8 cellular contexts compared by ENCODE assay signal in genomic region chr19:16628183-16628983, GRCh38. TPM values are rescaled to one million over a fixed set of nuclear protein-coding genes. Genes with fewer than 3 reads are reported as not detected.
DNase-seq lines count a peak whose midpoint lies in the region; ATAC-seq and TF ChIP-seq lines count a peak whose summit lies in the region.

A gene with protein sequence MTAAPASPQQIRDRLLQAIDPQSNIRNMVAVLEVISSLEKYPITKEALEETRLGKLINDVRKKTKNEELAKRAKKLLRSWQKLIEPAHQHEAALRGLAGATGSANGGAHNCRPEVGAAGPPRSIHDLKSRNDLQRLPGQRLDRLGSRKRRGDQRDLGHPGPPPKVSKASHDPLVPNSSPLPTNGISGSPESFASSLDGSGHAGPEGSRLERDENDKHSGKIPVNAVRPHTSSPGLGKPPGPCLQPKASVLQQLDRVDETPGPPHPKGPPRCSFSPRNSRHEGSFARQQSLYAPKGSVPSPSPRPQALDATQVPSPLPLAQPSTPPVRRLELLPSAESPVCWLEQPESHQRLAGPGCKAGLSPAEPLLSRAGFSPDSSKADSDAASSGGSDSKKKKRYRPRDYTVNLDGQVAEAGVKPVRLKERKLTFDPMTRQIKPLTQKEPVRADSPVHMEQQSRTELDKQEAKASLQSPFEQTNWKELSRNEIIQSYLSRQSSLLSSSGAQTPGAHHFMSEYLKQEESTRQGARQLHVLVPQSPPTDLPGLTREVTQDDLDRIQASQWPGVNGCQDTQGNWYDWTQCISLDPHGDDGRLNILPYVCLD (minus strand): TSS chr19:16628204. CDS start chr19:16627943, 261 bp downstream.

- DNase-seq in DMS153 treated with DMSO at 0.1 percent for 48 hours (lab: John Stamatoyannopoulos, UW; ENCODE audit: unreplicated experiment) (peak; percentile 74), OCI-M2 (lab: John Stamatoyannopoulos, UW; ENCODE audit: unreplicated experiment) (peak; percentile 99)
- DNase-seq in activated T-cell treated with anti-CD3 and anti-CD28 coated beads, Interleukin-2, amount 50 U/mL, for 1 hour: peak; percentile 98
- peak; percentile 92 to 96 for DNase-seq in stimulated activated CD8-positive, alpha-beta memory T cell treated with anti-CD3 and anti-CD28 coated beads, Interleukin-7, amount 100 ng/mL, for 1 hour (ENCODE audit: low read depth in 2 of 2)

- ATAC-seq in GM21576 (IDR thresholded peaks at IDR 0.05; ENCODE audit: unreplicated experiment): peak; percentile 73

- TF ChIP-seq EP300 in Ishikawa (IDR thresholded peaks at IDR 0.05; ENCODE audit: borderline replicate concordance): peak; percentile 36; the same call in 1 of the 2 replicates

- H3K9me3 ChIP-seq in esophagus (ENCODE audit: control insufficient read depth in 2 of 2, insufficient read depth in 1 of 2, low read depth in 1 of 2, low read length in 1 of 2) (no peaks in the 10 kb centered on the region), muscle layer of colon (ENCODE audit: low read length) (no peaks in the 10 kb centered on the region)

- H3K27me3 ChIP-seq in esophagus (ENCODE audit: control insufficient read depth in 1 of 2, insufficient read depth in 2 of 2, low read length in 2 of 2) (no peaks in the 10 kb centered on the region), muscle layer of colon (ENCODE audit: control insufficient read depth in 1 of 2, insufficient read depth in 2 of 2, low read length in 2 of 2) (no peaks in the 10 kb centered on the region)

- H3K27ac ChIP-seq in esophagus (ENCODE audit: low read depth in 2 of 2, low read length in 1 of 2) (peak within 1 kb of the TSS; percentile 96 to 98), muscle layer of colon (ENCODE audit: low read depth, low read length) (peak within 1 kb of the TSS; percentile 97)

- TF ChIP-seq RAD21 in Ishikawa (IDR thresholded peaks at IDR 0.05; ENCODE audit: low read depth): no peak

- peak within 1 kb of the TSS; percentile 95 to 97 for H3K4me3 ChIP-seq in esophagus (ENCODE audit: low read depth in 1 of 2, low read length in 2 of 2)
- peak within 1 kb of the TSS; percentile 92 to 93 for H3K4me3 ChIP-seq in muscle layer of colon (ENCODE audit: low read depth in 1 of 2, low read length in 2 of 2)

- peaks cover 5 to 9% of the 10 kb centered on the region in 2 donors for H3K36me3 ChIP-seq in esophagus (ENCODE audit: control insufficient read depth in 2 of 2, insufficient read depth in 2 of 2, low read length in 1 of 2)
- peaks cover 12% of the 10 kb centered on the region for H3K36me3 ChIP-seq in muscle layer of colon (ENCODE audit: insufficient read depth, low read length)

- 0% methylated on average over 95 to 98 of the region's 98 CpGs for WGBS in esophagus, 2 donors

- peak within 1 kb of the TSS; percentile 95 for H3K9ac ChIP-seq in muscle layer of colon (ENCODE audit: low read length)

- H3K4me1 ChIP-seq in esophagus (ENCODE audit: control insufficient read depth in 2 of 2, insufficient read depth in 2 of 2, low read length in 1 of 2): peaks cover 2 to 4% of the 10 kb centered on the region in 2 donors
- H3K4me1 ChIP-seq in muscle layer of colon (ENCODE audit: insufficient read depth, low read length): peaks cover 23% of the 10 kb centered on the region

TF ChIP-seq in Ishikawa, 13 proteins besides CTCF, POLR2A, EP300 and RAD21:
- TF ChIP-seq ZBTB7A (IDR thresholded peaks at IDR 0.05; ENCODE audit: low read depth): peak; percentile 96
- TF ChIP-seq CEBPB (IDR thresholded peaks at IDR 0.05): no peak
- TF ChIP-seq YY1 (IDR thresholded peaks at IDR 0.05; ENCODE audit: low read depth): peak; percentile 41; the same call in 1 of the 2 replicates
- peak; percentile 81 for TF ChIP-seq TAF1 (IDR thresholded peaks at IDR 0.05; ENCODE audit: low read depth)
- no peak for TF ChIP-seq TEAD4 (IDR thresholded peaks at IDR 0.05)
- TF ChIP-seq CREB1 (IDR thresholded peaks at IDR 0.05; ENCODE audit: low read depth): no peak
- TF ChIP-seq, protein P1, sequence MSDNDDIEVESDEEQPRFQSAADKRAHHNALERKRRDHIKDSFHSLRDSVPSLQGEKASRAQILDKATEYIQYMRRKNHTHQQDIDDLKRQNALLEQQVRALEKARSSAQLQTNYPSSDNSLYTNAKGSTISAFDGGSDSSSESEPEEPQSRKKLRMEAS (IDR thresholded peaks at IDR 0.05): peak; percentile 69
- TF ChIP-seq TCF12 (IDR thresholded peaks at IDR 0.05; ENCODE audit: low read depth): peak; percentile 60
- no peak for TF ChIP-seq EGR1 (IDR thresholded peaks at IDR 0.05)
- peak; percentile 23; the same call in 1 of the 2 replicates for TF ChIP-seq FOXM1 (IDR thresholded peaks at IDR 0.05; ENCODE audit: borderline replicate concordance, low read depth)
- TF ChIP-seq, protein P2, sequence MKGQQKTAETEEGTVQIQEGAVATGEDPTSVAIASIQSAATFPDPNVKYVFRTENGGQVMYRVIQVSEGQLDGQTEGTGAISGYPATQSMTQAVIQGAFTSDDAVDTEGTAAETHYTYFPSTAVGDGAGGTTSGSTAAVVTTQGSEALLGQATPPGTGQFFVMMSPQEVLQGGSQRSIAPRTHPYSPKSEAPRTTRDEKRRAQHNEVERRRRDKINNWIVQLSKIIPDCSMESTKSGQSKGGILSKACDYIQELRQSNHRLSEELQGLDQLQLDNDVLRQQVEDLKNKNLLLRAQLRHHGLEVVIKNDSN (IDR thresholded peaks at IDR 0.05): peak; percentile 58

RNA-seq across cellular contexts. Expression of the gene that starts here (rescaled TPM):
- polyA plus RNA-seq in esophagus: 1 to 10 TPM; 5.0 to 5.5 TPM

Comparison
In these comparisons a context has a peak if more than half of its experiments do, and no peak if none do; other contexts are left out.
1. Peak in every context shown above with its lines: DNase-seq, ATAC-seq, H3K4me3 ChIP-seq and H3K27ac ChIP-seq.